Comparison of ENCODE assay signal across 8 cellular contexts in genomic region chr6:71496018-71496800, GRCh38.
DNase-seq lines count a peak whose midpoint lies in the region; ATAC-seq, FAIRE-seq and TF ChIP-seq lines count a peak whose summit lies in the region.

No MANE protein-coding gene starts in this region.

- H3K9me3 ChIP-seq in MG63 (no peaks in the 10 kb centered on the region), heart left ventricle (no peaks in the 10 kb centered on the region)

- no peaks in the 10 kb centered on the region for H3K9me3 Mint-ChIP-seq in activated naive CD4-positive, alpha-beta T cell treated with anti-CD3 and anti-CD28 coated beads, Interleukin-2, amount 50 U/mL, for 72 hours

- no peak for TF ChIP-seq CTCF in heart left ventricle (IDR thresholded peaks at IDR 0.05)

- H3K36me3 ChIP-seq in MG63 (no peaks in the 10 kb centered on the region), heart left ventricle (no peaks in the 10 kb centered on the region)

- peak overlapping the region in 11 of 12 donors; percentile 6 to 80 (median 50) for H3K27ac ChIP-seq in heart left ventricle

- H3K27ac Mint-ChIP-seq in activated naive CD4-positive, alpha-beta T cell treated with anti-CD3 and anti-CD28 coated beads, Interleukin-2, amount 50 U/mL, for 72 hours: no peak overlapping the region

- intact Hi-C loops in heart left ventricle (cut with DNase I): loop anchor here in 1 of 10 donors (5.0 kb wide), 1 partner anchor 104 kb away; no protein-coding TSS in a partner anchor

- H3K4me3 ChIP-seq in MG63 (peak overlapping the region; percentile 25), heart left ventricle (peak overlapping the region in 11 of 12 donors; percentile 4 to 53 (median 32))

- peak; percentile 1 for DNase-seq in GM12891 (ENCODE audit: insufficient read length, low spot score)
- DNase-seq in MG63: no peak
- DNase-seq in heart left ventricle: no peak
- no peak for DNase-seq in pons (ENCODE audit: low spot score)
- DNase-seq in activated naive CD4-positive, alpha-beta T cell treated with anti-CD3 and anti-CD28 coated beads, Interleukin-2, amount 50 U/mL, for 72 hours (ENCODE audit: low spot score in 2 of 2): no peak
- DNase-seq in NCI-H1694 (lab: John Stamatoyannopoulos, UW): no peak
- DNase-seq in nucleus accumbens (lab: John Stamatoyannopoulos, UW): no peak

- no peak for FAIRE-seq in GM12891 (lab: Jason Lieb, UNC)

- H3K36me3 Mint-ChIP-seq in activated naive CD4-positive, alpha-beta T cell treated with anti-CD3 and anti-CD28 coated beads, Interleukin-2, amount 50 U/mL, for 72 hours: no peaks in the 10 kb centered on the region

- TF ChIP-seq POLR2A in GM12891 (IDR thresholded peaks at IDR 0.05; ENCODE audit: low read depth, low read length): no peak
- TF ChIP-seq POLR2A in heart left ventricle (IDR thresholded peaks at IDR 0.05): no peak

- WGBS in heart left ventricle, 4 donors: 24 to 33% (median 25%) methylated on average over 5 of the region's 5 CpGs

- H3K27me3 ChIP-seq in MG63 (no peaks in the 10 kb centered on the region), heart left ventricle (no peaks in the 10 kb centered on the region)

- ATAC-seq in GM21737 (IDR thresholded peaks at IDR 0.05; ENCODE audit: unreplicated experiment) (peak; percentile 100), heart left ventricle (peak in 3 of 4 donors; percentile 18 to 62 (median 39))
- ATAC-seq in activated naive CD4-positive, alpha-beta T cell treated with anti-CD3 and anti-CD28 coated beads, Interleukin-2, amount 50 U/mL, for 72 hours: no peak

- peaks cover 0 to 19% (median 14%) of the 10 kb centered on the region in 12 donors for H3K4me1 ChIP-seq in heart left ventricle

TF ChIP-seq in GM12891, 5 proteins besides CTCF, POLR2A, EP300 and RAD21:
- TF ChIP-seq SPI1 (IDR thresholded peaks at IDR 0.05; ENCODE audit: low read depth, low read length): no peak
- TF ChIP-seq PAX5 (IDR thresholded peaks at IDR 0.05; ENCODE audit: insufficient read depth, low read length, severe bottlenecking): no peak
- TF ChIP-seq TAF1 (IDR thresholded peaks at IDR 0.05; ENCODE audit: low read depth, low read length): no peak
- no peak for TF ChIP-seq POU2F2 (IDR thresholded peaks at IDR 0.05; ENCODE audit: low read depth, low read length)
- TF ChIP-seq POLR2AphosphoS5 (IDR thresholded peaks at IDR 0.05; ENCODE audit: low read depth, low read length): no peak
TF ChIP-seq in GM12891: peak in this region for 0.

Comparison
In these comparisons a context has a peak if more than half of its experiments do, and no peak if none do; other contexts are left out.
1. ATAC-seq: peak in GM21737 (single experiment) and heart left ventricle (3 of 4); none in activated naive CD4-positive, alpha-beta T cell treated with anti-CD3 and anti-CD28 coated beads, Interleukin-2, amount 50 U/mL, for 72 hours (0 of 2).